1 cellular context compared by ENCODE assay signal in the genomic region with DNA sequence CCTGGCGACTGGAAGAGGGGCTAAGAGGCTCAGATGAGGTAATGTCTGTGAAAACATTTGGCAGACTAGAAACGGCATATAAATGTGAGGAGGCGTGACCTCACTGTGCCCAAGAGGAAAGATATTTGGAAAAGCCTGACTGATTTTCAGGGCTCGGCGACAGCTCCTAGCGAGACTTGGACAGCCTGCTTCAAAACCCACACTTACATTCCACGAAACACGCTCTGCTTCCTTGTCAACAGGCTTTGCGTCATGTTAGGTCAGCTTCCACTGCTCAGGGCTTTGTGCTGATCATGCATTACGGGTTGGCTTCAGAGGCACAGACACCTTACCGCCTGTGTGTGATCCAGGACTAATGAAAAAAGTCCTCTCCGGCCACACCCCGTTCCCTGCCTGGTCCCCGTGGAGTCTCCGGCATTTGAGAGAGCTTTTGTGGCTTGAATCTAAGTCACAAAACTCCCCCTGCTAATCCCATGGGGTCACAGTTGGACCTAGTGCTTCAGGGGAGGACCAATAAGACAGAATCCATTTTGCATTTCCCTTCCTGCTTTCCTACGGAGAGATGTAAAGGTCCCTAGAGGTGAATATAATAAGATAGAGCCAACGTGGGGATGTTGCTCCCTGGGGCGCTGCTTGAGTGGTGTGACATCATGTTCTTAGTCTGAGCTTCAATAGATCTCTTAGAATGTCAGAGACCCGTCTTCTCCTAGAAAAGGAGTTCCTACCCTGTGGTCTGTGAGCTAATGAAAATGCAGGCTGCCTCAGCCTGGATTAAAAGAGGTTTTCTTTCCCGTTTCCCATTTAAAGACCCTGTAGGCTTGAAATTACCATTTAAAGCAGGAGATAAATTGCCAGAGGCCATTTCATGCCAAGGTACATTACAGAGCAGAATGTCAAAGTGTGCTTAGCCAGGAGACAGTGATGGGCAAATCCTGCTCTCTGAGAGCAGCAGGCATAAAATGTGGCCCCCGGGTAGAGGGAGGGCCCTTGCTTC.
TF ChIP-seq lines count a peak whose summit lies in the region.

No MANE protein-coding gene starts in this region.

TF ChIP-seq in IMR-90, 13 proteins besides CTCF, POLR2A, EP300 and RAD21:
- TF ChIP-seq MAFK (IDR thresholded peaks at IDR 0.05; ENCODE audit: low read depth, low read length): peak; percentile 47; the same call in 1 of the 2 replicates
- no peak for TF ChIP-seq MXI1 (IDR thresholded peaks at IDR 0.05; ENCODE audit: borderline replicate concordance, low read depth, low read length)
TF ChIP-seq in IMR-90: peak in this region for 1.
